ENCODE assay signal across 1 cellular context in genomic region chr16:20799599-20799998, GRCh38.
TF ChIP-seq lines count a peak whose summit lies in the region.

No MANE protein-coding gene starts in this region.

TF ChIP-seq in endothelial cell of umbilical vein, 7 proteins besides CTCF, POLR2A, EP300 and RAD21:
- TF ChIP-seq MYC (IDR thresholded peaks at IDR 0.05; ENCODE audit: low read depth, low read length) (no peak), FOS (IDR thresholded peaks at IDR 0.05; ENCODE audit: borderline replicate concordance, insufficient read depth, low read length) (no peak), MAX (IDR thresholded peaks at IDR 0.05; ENCODE audit: insufficient read depth, insufficient read length) (no peak), GATA2 (IDR thresholded peaks at IDR 0.05; ENCODE audit: insufficient read depth, insufficient read length, low read depth, low read length) (no peak), EZH2 (IDR thresholded peaks at IDR 0.05; ENCODE audit: borderline replicate concordance, low read depth, low read length, severe bottlenecking) (no peak), POLR2AphosphoS5 (IDR thresholded peaks at IDR 0.05; ENCODE audit: insufficient read depth, low read depth, low read length) (no peak), JUN (IDR thresholded peaks at IDR 0.05; ENCODE audit: borderline replicate concordance, insufficient read depth, insufficient read length, low read depth) (no peak)
